ENCODE assay signal across 16 cellular contexts in genomic region chr17:39364236-39365025, GRCh38. TPM values are rescaled to one million over a fixed set of nuclear protein-coding genes. Genes with fewer than 3 reads are reported as not detected.
DNase-seq lines count a peak whose midpoint lies in the region; ATAC-seq and TF ChIP-seq lines count a peak whose summit lies in the region.
"Had no signal": no experiment of that assay in that cellular context is flagged by ENCODE, and none has a peak within 500 bp of the region (broad histone marks: within the 10 kb centered on the region; RNA-seq: fewer than 3 reads in every experiment).

No MANE protein-coding gene starts in this region.

- H3K4me3 ChIP-seq in heart right ventricle: peak overlapping the region in 1 of 10 donors; percentile 23
- peak overlapping the region in 1 of 2 experiments; percentile 65 for H3K4me3 ChIP-seq in mesenchymal stem cell (ENCODE audit: insufficient read depth in 1 of 2, low read depth in 1 of 2, low read length in 2 of 2)
- no peak overlapping the region for H3K4me3 ChIP-seq in mesendoderm (ENCODE audit: low read length)
- no peak overlapping the region for H3K4me3 ChIP-seq in naive thymus-derived CD4-positive, alpha-beta T cell (ENCODE audit: low read length)
- H3K4me3 ChIP-seq: hepatocyte had no signal

- no peak overlapping the region for H3K23ac ChIP-seq in mesenchymal stem cell (ENCODE audit: low read length in 2 of 2)
- H3K23ac ChIP-seq in mesendoderm (ENCODE audit: low read length): no peak overlapping the region

- intact Hi-C loops in heart right ventricle (cut with DNase I): no loop called here
- intact Hi-C loops in Right ventricle myocardium superior (cut with DNase I): no loop called here
- intact Hi-C loops in naive thymus-derived CD4-positive, alpha-beta T cell (cut with micrococcal nuclease): no loop called here

- H3K27ac ChIP-seq in heart right ventricle: peak overlapping the region in 7 of 10 donors; percentile 29 to 65 (median 63)
- no peak overlapping the region for H3K27ac ChIP-seq in mesenchymal stem cell (ENCODE audit: low read length, poor library complexity, severe bottlenecking)
- no peak overlapping the region for H3K27ac ChIP-seq in mesendoderm (ENCODE audit: low read depth, low read length)
- no peak overlapping the region for H3K27ac ChIP-seq in naive thymus-derived CD4-positive, alpha-beta T cell (ENCODE audit: low read depth, low read length)

- no peaks in the 10 kb centered on the region for H3K9me3 ChIP-seq in heart right ventricle
- no peaks in the 10 kb centered on the region for H3K9me3 ChIP-seq in mesenchymal stem cell (ENCODE audit: control insufficient read depth, low read length)
- H3K9me3 ChIP-seq in naive thymus-derived CD4-positive, alpha-beta T cell (ENCODE audit: control insufficient read depth in 2 of 3, low read length in 3 of 3): no peaks in the 10 kb centered on the region

- H4K8ac ChIP-seq in mesenchymal stem cell (ENCODE audit: low read length): no peak overlapping the region
- H4K8ac ChIP-seq in mesendoderm (ENCODE audit: low read depth, low read length): no peak overlapping the region

- H4K5ac ChIP-seq in mesendoderm (ENCODE audit: low read length): no peak overlapping the region

- H2AK5ac ChIP-seq in mesenchymal stem cell (ENCODE audit: low read length, severe bottlenecking) (no peak overlapping the region), mesendoderm (ENCODE audit: low read length) (no peak overlapping the region)

- H3K36me3 ChIP-seq in heart right ventricle: no peaks in the 10 kb centered on the region
- no peaks in the 10 kb centered on the region for H3K36me3 ChIP-seq in mesenchymal stem cell (ENCODE audit: control insufficient read depth in 1 of 2, insufficient read depth in 2 of 2, low read depth in 1 of 2, low read length in 2 of 2)
- no peaks in the 10 kb centered on the region for H3K36me3 ChIP-seq in mesendoderm (ENCODE audit: control insufficient read depth, insufficient read depth, low read length)
- H3K36me3 ChIP-seq in naive thymus-derived CD4-positive, alpha-beta T cell (ENCODE audit: control insufficient read depth in 2 of 3, insufficient read depth in 3 of 3, low read length in 3 of 3): no peaks in the 10 kb centered on the region

- H2BK5ac ChIP-seq in mesenchymal stem cell (ENCODE audit: low read depth, low read length, poor library complexity, severe bottlenecking) (no peak overlapping the region), mesendoderm (ENCODE audit: low read length) (no peak overlapping the region)

- CTCF ChIA-PET in naive thymus-derived CD4-positive, alpha-beta T cell (lab: Charles Lee): no interaction called here

- no peaks in the 10 kb centered on the region for H3K27me3 Mint-ChIP-seq in central memory CD8-positive, alpha-beta T cell
- H3K27me3 Mint-ChIP-seq in naive thymus-derived CD4-positive, alpha-beta T cell: no peaks in the 10 kb centered on the region

- DNase-seq in heart right ventricle (no peak), Right ventricle myocardium superior (no peak), mesenchymal stem cell (no peak), NCI-H526 treated with DMSO at 0.1 percent for 48 hours (lab: John Stamatoyannopoulos, UW) (no peak), mesendoderm (no peak)
- DNase-seq in central memory CD8-positive, alpha-beta T cell (ENCODE audit: low spot score in 2 of 2): no peak
- no peak for DNase-seq in stimulated activated naive CD4-positive, alpha-beta T cell treated with Interleukin-2 at 50 U/mL for 16 hours (lab: John Stamatoyannopoulos, UW)
- DNase-seq in naive thymus-derived CD4-positive, alpha-beta T cell: no peak
- DNase-seq: central memory CD4-positive, alpha-beta T cell; NCI-H2029; NCI-H82; SHP77 treated with DMSO at 0.1 percent for 48 hours; stimulated activated naive CD8-positive, alpha-beta T cell treated with anti-CD3 and anti-CD28 coated beads, Interleukin-15, Interleukin-2, amounts not matched to agents 100 U/mL and 50 U/mL, for 24 hours had no signal

- H2BK12ac ChIP-seq in mesenchymal stem cell (ENCODE audit: low read length in 2 of 2): no peak overlapping the region

- H4K91ac ChIP-seq in mesenchymal stem cell (ENCODE audit: low read length): no peak overlapping the region

- H3K27me3 ChIP-seq in heart right ventricle: no peaks in the 10 kb centered on the region
- no peaks in the 10 kb centered on the region for H3K27me3 ChIP-seq in mesenchymal stem cell (ENCODE audit: control insufficient read depth in 1 of 2, insufficient read depth in 1 of 2, low read length in 2 of 2)
- no peaks in the 10 kb centered on the region for H3K27me3 ChIP-seq in mesendoderm (ENCODE audit: insufficient read depth, low read length, poor library complexity)
- H3K27me3 ChIP-seq in naive thymus-derived CD4-positive, alpha-beta T cell (ENCODE audit: control insufficient read depth in 2 of 2, insufficient read depth in 2 of 2, low read length in 2 of 2): no peaks in the 10 kb centered on the region
- H3K27me3 ChIP-seq: hepatocyte had no signal

- H2BK15ac ChIP-seq in mesenchymal stem cell (ENCODE audit: low read depth, poor library complexity, severe bottlenecking): no peak overlapping the region
- H2BK15ac ChIP-seq in mesendoderm (replicated peaks; ENCODE audit: low read depth): no peak overlapping the region

- H3K27ac Mint-ChIP-seq in central memory CD8-positive, alpha-beta T cell (ENCODE audit: low read depth): peak overlapping the region; percentile 53
- H3K27ac Mint-ChIP-seq in naive thymus-derived CD4-positive, alpha-beta T cell: peak overlapping the region in 2 of 9 donors; percentile 8 to 60

- H3K9me3 Mint-ChIP-seq in central memory CD8-positive, alpha-beta T cell: no peaks in the 10 kb centered on the region
- no peaks in the 10 kb centered on the region for H3K9me3 Mint-ChIP-seq in naive thymus-derived CD4-positive, alpha-beta T cell
- H3K9me3 Mint-ChIP-seq: neural crest cell had no signal

- POLR2A ChIA-PET in naive thymus-derived CD4-positive, alpha-beta T cell (lab: Charles Lee): no interaction called here

- H3K36me3 Mint-ChIP-seq in central memory CD8-positive, alpha-beta T cell (ENCODE audit: insufficient read depth): peaks cover 1% of the 10 kb centered on the region
- peaks cover 0 to 4% (median 0%) of the 10 kb centered on the region in 5 donors for H3K36me3 Mint-ChIP-seq in naive thymus-derived CD4-positive, alpha-beta T cell

- H3K9ac ChIP-seq in mesenchymal stem cell (ENCODE audit: low read length): peak overlapping the region; percentile 80
- no peak overlapping the region for H3K9ac ChIP-seq in mesendoderm (ENCODE audit: low read length)

- ATAC-seq in heart right ventricle (peak in 4 of 8 donors; percentile 25 to 42 (median 32)), Right ventricle myocardium superior (ENCODE audit: poor library complexity) (no peak)
- ATAC-seq in central memory CD8-positive, alpha-beta T cell (replicated peaks; ENCODE audit: extremely low read depth, poor library complexity, severe bottlenecking): no peak
- ATAC-seq in naive thymus-derived CD4-positive, alpha-beta T cell: no peak
- ATAC-seq: left lobe of liver; stimulated activated naive CD8-positive, alpha-beta T cell treated with anti-CD3 and anti-CD28 coated beads, Interleukin-15, Interleukin-2, amounts not matched to agents 100 U/mL and 50 U/mL, for 24 hours had no signal

- H3K14ac ChIP-seq in mesenchymal stem cell (ENCODE audit: low read length in 2 of 2): no peak overlapping the region

- H3K4ac ChIP-seq in mesenchymal stem cell (ENCODE audit: low read depth in 1 of 2, low read length in 2 of 2) (no peak overlapping the region), mesendoderm (ENCODE audit: low read depth, low read length) (no peak overlapping the region)

- H3K18ac ChIP-seq in mesenchymal stem cell (ENCODE audit: low read depth in 1 of 2, low read length in 2 of 2): no peak overlapping the region
- H3K18ac ChIP-seq in mesendoderm (ENCODE audit: low read length): no peak overlapping the region

- no peak for TF ChIP-seq CTCF in heart right ventricle (IDR thresholded peaks at IDR 0.05)

- H3K79me1 ChIP-seq in mesenchymal stem cell (replicated peaks; ENCODE audit: low read length, poor library complexity, severe bottlenecking): peaks cover 11% of the 10 kb centered on the region
- H3K79me1 ChIP-seq in mesendoderm (ENCODE audit: low read length): no peaks in the 10 kb centered on the region

- H3K56ac ChIP-seq in mesendoderm (ENCODE audit: low read length): no peak overlapping the region

- H3K4me1 Mint-ChIP-seq in central memory CD8-positive, alpha-beta T cell: peaks cover 12% of the 10 kb centered on the region
- H3K4me1 Mint-ChIP-seq in naive thymus-derived CD4-positive, alpha-beta T cell: peaks cover 0 to 39% (median 31%) of the 10 kb centered on the region in 7 donors
- H3K4me1 Mint-ChIP-seq: neural crest cell had no signal

- H2AFZ ChIP-seq in mesenchymal stem cell (ENCODE audit: low read depth, low read length): no peak overlapping the region
- H2AFZ ChIP-seq: hepatocyte had no signal

- peaks cover 4 to 61% (median 38%) of the 10 kb centered on the region in 9 donors for H3K4me1 ChIP-seq in heart right ventricle
- no peaks in the 10 kb centered on the region for H3K4me1 ChIP-seq in mesenchymal stem cell (ENCODE audit: control insufficient read depth, insufficient read depth, low read depth, low read length)
- H3K4me1 ChIP-seq in mesendoderm (ENCODE audit: control insufficient read depth, low read depth, low read length): no peaks in the 10 kb centered on the region
- no peaks in the 10 kb centered on the region for H3K4me1 ChIP-seq in naive thymus-derived CD4-positive, alpha-beta T cell (ENCODE audit: control insufficient read depth in 2 of 2, insufficient read depth in 2 of 2, low read length in 2 of 2)

- WGBS in heart right ventricle, 2 donors: 84% methylated on average over 8 of the region's 8 CpGs
- 81% methylated on average over 6 of the region's 8 CpGs for WGBS in mesenchymal stem cell
- no CpG with 5 or more reads among the region's 8 CpGs for WGBS in mesendoderm (ENCODE audit: extremely low coverage, insufficient coverage, low lambda C conversion rate)

- no peak overlapping the region for H3K4me3 Mint-ChIP-seq in central memory CD8-positive, alpha-beta T cell
- no peak overlapping the region for H3K4me3 Mint-ChIP-seq in naive thymus-derived CD4-positive, alpha-beta T cell
- H3K4me3 Mint-ChIP-seq: neural crest cell had no signal

- H3K4me2 ChIP-seq in mesenchymal stem cell (ENCODE audit: low read length, poor library complexity, severe bottlenecking) (no peak overlapping the region), mesendoderm (ENCODE audit: low read length) (no peak overlapping the region)

- H2BK120ac ChIP-seq in mesenchymal stem cell (ENCODE audit: low read depth, low read length): no peak overlapping the region
- no peak overlapping the region for H2BK120ac ChIP-seq in mesendoderm (ENCODE audit: low read depth, low read length)

- no peaks in the 10 kb centered on the region for H3K79me2 ChIP-seq in mesendoderm (ENCODE audit: control insufficient read depth, insufficient read depth, low read length)

RNA-seq across cellular contexts. Expression of gene FBXL20, which starts 37.0 kb away (rescaled TPM):
- total RNA-seq in heart right ventricle (10 to 100 TPM in 9 of 10 donors, 1 to 10 TPM in 1; 7.1 to 19.7 (median 15.7) TPM), Right ventricle myocardium superior (12.1 TPM)
- polyA plus RNA-seq in heart right ventricle: 1 to 10 TPM; 1.7 to 3.9 TPM
- 5.7 TPM for polyA plus RNA-seq in mesenchymal stem cell (2013, experiment 1 of 2)
- polyA plus RNA-seq in mesenchymal stem cell (2013, experiment 2 of 2): 6.1 TPM
- polyA plus RNA-seq in mesendoderm (2013, experiment 1 of 2): 3.4 TPM
- 3.5 TPM for polyA plus RNA-seq in mesendoderm (2013, experiment 2 of 2)
- total RNA-seq in naive thymus-derived CD4-positive, alpha-beta T cell: 10 to 100 TPM; 17.6 to 35.0 (median 26.1) TPM
- 1 to 10 TPM; 3.8 to 4.5 TPM for polyA plus RNA-seq in naive thymus-derived CD4-positive, alpha-beta T cell

Comparison
In these comparisons a context has a peak if more than half of its experiments do, and no peak if none do; other contexts are left out.
1. H3K27ac ChIP-seq: peak in heart right ventricle (7 of 10); none in mesenchymal stem cell (single experiment), mesendoderm (single experiment) and naive thymus-derived CD4-positive, alpha-beta T cell (single experiment).